In the genomic region with DNA sequence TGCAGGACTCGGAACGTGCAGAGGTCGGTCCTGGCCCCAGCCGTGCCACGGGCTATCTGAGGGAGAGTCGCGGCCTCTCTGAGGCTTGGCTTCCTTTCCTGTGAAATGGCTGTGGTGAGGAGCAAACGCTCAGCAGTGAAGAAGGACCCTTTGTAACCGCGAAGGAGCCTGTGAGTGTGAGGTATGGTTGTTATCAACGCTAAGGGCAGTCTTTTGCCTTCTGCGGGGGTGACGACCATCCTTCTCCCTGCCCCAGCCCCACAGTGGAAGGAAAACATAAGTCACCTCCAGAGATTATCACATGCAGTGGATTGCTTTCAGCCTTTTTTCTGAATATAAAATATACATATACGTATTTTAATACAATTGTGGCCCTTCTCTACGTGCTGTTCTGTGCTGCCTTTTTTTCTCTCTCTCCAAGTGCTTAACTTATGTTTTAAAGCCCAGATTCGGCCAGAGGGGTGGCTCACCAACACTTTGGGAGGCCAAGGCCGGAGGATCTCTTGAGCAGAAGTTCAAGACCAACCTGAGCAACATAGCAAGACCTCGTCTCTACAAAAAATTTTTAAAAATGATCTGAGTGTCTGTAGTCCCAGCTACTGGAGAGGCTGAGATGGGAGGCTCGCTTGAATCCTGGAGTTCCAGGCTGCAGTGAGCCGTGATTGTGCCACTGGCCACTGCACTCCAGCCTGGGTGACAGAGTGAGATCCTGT, we compare ENCODE assay signal across 8 cellular contexts. TPM values are rescaled to one million over a fixed set of nuclear protein-coding genes. Genes with fewer than 3 reads are reported as not detected.
DNase-seq lines count a peak whose midpoint lies in the region; ATAC-seq and TF ChIP-seq lines count a peak whose summit lies in the region.

No MANE protein-coding gene starts in this region.

- H3K36me3 ChIP-seq in BLaER1 (no peaks in the 10 kb centered on the region), KOPT-K1 (ENCODE audit: insufficient read depth, low read length) (no peaks in the 10 kb centered on the region)

- H3K27me3 Mint-ChIP-seq in chondrocyte (ENCODE audit: low read depth), result no peaks in the 10 kb centered on the region
- H3K27me3 Mint-ChIP-seq in natural killer cell treated with Interleukin-12 subunit alpha and Interleukin-12 subunit beta and Interleukin-15 and Interleukin-18, amount 100 ng/mL, for 72 hours, result no peaks in the 10 kb centered on the region

- H3K27ac ChIP-seq in BLaER1, result peak overlapping the region; percentile 78
- peak overlapping the region; percentile 72 for H3K27ac ChIP-seq in KOPT-K1 (ENCODE audit: low read depth, low read length, poor library complexity, severe bottlenecking)

- no peaks in the 10 kb centered on the region for H3K9me3 Mint-ChIP-seq in chondrocyte (ENCODE audit: low read depth)
- H3K9me3 Mint-ChIP-seq in natural killer cell treated with Interleukin-12 subunit alpha and Interleukin-12 subunit beta and Interleukin-15 and Interleukin-18, amount 100 ng/mL, for 72 hours, result no peaks in the 10 kb centered on the region

- ATAC-seq in natural killer cell treated with Interleukin-12 subunit alpha and Interleukin-12 subunit beta and Interleukin-15 and Interleukin-18, amount 100 ng/mL, for 72 hours, result peak; percentile 0 to 11
- no peak for ATAC-seq in GM18502 (IDR thresholded peaks at IDR 0.05; ENCODE audit: poor library complexity, unreplicated experiment)
- no peak for ATAC-seq in HG03175 (IDR thresholded peaks at IDR 0.05; ENCODE audit: unreplicated experiment)
- ATAC-seq in GM18858 (IDR thresholded peaks at IDR 0.05; ENCODE audit: unreplicated experiment), result no peak

- H3K4me1 ChIP-seq in BLaER1, result peaks cover 89% of the 10 kb centered on the region

- peaks cover 25% of the 10 kb centered on the region for H3K4me1 Mint-ChIP-seq in chondrocyte (ENCODE audit: low read depth)
- H3K4me1 Mint-ChIP-seq in natural killer cell treated with Interleukin-12 subunit alpha and Interleukin-12 subunit beta and Interleukin-15 and Interleukin-18, amount 100 ng/mL, for 72 hours (ENCODE audit: low read depth in 2 of 2), result peaks cover 32 to 34% of the 10 kb centered on the region in 2 donors

- H3K27me3 ChIP-seq in BLaER1, result no peaks in the 10 kb centered on the region

- H3K4me3 Mint-ChIP-seq in chondrocyte (ENCODE audit: unreplicated experiment), result peak overlapping the region; percentile 74
- H3K4me3 Mint-ChIP-seq in natural killer cell treated with Interleukin-12 subunit alpha and Interleukin-12 subunit beta and Interleukin-15 and Interleukin-18, amount 100 ng/mL, for 72 hours, result peak overlapping the region; percentile 95

- H3K9me3 ChIP-seq in BLaER1, result no peaks in the 10 kb centered on the region
- H3K9me3 ChIP-seq in KOPT-K1 (ENCODE audit: insufficient read depth, low read length, poor library complexity, severe bottlenecking), result no peaks in the 10 kb centered on the region

- TF ChIP-seq CTCF in chondrocyte (IDR thresholded peaks at IDR 0.05), result peak; percentile 66

- peak overlapping the region; percentile 64 for H3K9ac ChIP-seq in BLaER1

- no peaks in the 10 kb centered on the region for H3K36me3 Mint-ChIP-seq in chondrocyte (ENCODE audit: low read depth)
- no peaks in the 10 kb centered on the region for H3K36me3 Mint-ChIP-seq in natural killer cell treated with Interleukin-12 subunit alpha and Interleukin-12 subunit beta and Interleukin-15 and Interleukin-18, amount 100 ng/mL, for 72 hours

- H3K4me3 ChIP-seq in BLaER1, result peak overlapping the region; percentile 69

- H3K27ac Mint-ChIP-seq in chondrocyte (ENCODE audit: unreplicated experiment), result no peak overlapping the region
- peak overlapping the region; percentile 77 to 90 for H3K27ac Mint-ChIP-seq in natural killer cell treated with Interleukin-12 subunit alpha and Interleukin-12 subunit beta and Interleukin-15 and Interleukin-18, amount 100 ng/mL, for 72 hours

- H4K20me1 ChIP-seq in BLaER1, result no peaks in the 10 kb centered on the region

- DNase-seq in chondrocyte (ENCODE audit: low spot score) (no peak), mesenteric fat pad (ENCODE audit: low spot score) (no peak)
- no peak for DNase-seq in natural killer cell treated with Interleukin-12 subunit alpha and Interleukin-12 subunit beta and Interleukin-15 and Interleukin-18, amount 100 ng/mL, for 72 hours (ENCODE audit: low spot score)

- H3K4me2 ChIP-seq in BLaER1, result peak overlapping the region; percentile 96

RNA-seq across cellular contexts. Expression of a gene that starts 17.4 kb away (rescaled TPM):
- total RNA-seq in chondrocyte, result 11.1 to 15.7 TPM (median 13.7 TPM) in 3 replicates
- 1 to 10 TPM; 5.4 to 5.6 TPM for total RNA-seq in natural killer cell treated with Interleukin-12 subunit alpha and Interleukin-12 subunit beta and Interleukin-15 and Interleukin-18, amount 100 ng/mL, for 72 hours
- total RNA-seq in mesenteric fat pad, result 117 TPM

RNA-seq across cellular contexts. Expression of a gene that starts 27.1 kb away (rescaled TPM):
- total RNA-seq in chondrocyte, result 5.7 to 7.6 TPM (median 7.3 TPM) in 3 replicates
- 1 to 10 TPM; 3.0 to 4.0 TPM for total RNA-seq in natural killer cell treated with Interleukin-12 subunit alpha and Interleukin-12 subunit beta and Interleukin-15 and Interleukin-18, amount 100 ng/mL, for 72 hours
- total RNA-seq in mesenteric fat pad, result 863 TPM

RNA-seq across cellular contexts. Expression of a gene that starts 45.6 kb away (rescaled TPM):
- total RNA-seq in chondrocyte, result 48.0 to 55.1 TPM (median 50.5 TPM) in 3 replicates
- 10 to 100 TPM; 43.1 to 55.1 TPM for total RNA-seq in natural killer cell treated with Interleukin-12 subunit alpha and Interleukin-12 subunit beta and Interleukin-15 and Interleukin-18, amount 100 ng/mL, for 72 hours
- total RNA-seq in mesenteric fat pad, result 36.2 TPM

RNA-seq across cellular contexts. Expression of a gene that starts 55.4 kb away (rescaled TPM):
- not detected in 3 replicates for total RNA-seq in chondrocyte
- not detected for total RNA-seq in natural killer cell treated with Interleukin-12 subunit alpha and Interleukin-12 subunit beta and Interleukin-15 and Interleukin-18, amount 100 ng/mL, for 72 hours
- 0.45 TPM for total RNA-seq in mesenteric fat pad

Comparison
In these comparisons a context has a peak if more than half of its experiments do, and no peak if none do; other contexts are left out.
1. ATAC-seq: peak in natural killer cell treated with Interleukin-12 subunit alpha and Interleukin-12 subunit beta and Interleukin-15 and Interleukin-18, amount 100 ng/mL, for 72 hours (2 of 2); none in GM18502 (single experiment), HG03175 (single experiment) and GM18858 (single experiment).
2. RNA of a gene that starts 27.1 kb away (total RNA-seq): 863 TPM in mesenteric fat pad (single experiment); 5.7 to 7.6 TPM in chondrocyte and 3.0 to 4.0 TPM in natural killer cell treated with Interleukin-12 subunit alpha and Interleukin-12 subunit beta and Interleukin-15 and Interleukin-18, amount 100 ng/mL, for 72 hours; every median in the first group is over 100 times any median in the second.